ENCODE assay signal across 8 cellular contexts in the genomic region with DNA sequence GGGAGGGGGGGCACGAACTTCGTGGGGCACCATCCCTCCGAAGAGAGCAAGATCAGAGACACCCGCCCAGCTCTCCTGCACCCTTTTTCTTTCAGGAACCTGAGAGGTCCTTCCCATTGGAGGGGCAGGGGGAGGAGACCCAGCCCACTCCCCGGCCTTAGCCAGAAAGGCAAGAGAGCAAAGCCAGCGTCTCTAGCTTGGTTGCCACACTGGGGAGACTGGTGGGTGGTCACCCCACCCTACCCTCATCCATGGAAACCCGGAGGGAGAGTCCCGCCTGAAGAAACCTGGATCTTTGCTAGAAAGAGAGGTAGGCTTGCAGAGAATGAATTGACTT. TPM values are rescaled to one million over a fixed set of nuclear protein-coding genes. Genes with fewer than 3 reads are reported as not detected.
DNase-seq lines count a peak whose midpoint lies in the region; ATAC-seq, FAIRE-seq and TF ChIP-seq lines count a peak whose summit lies in the region.

No MANE protein-coding gene starts in this region.

- no peak for FAIRE-seq in keratinocyte (lab: Jason Lieb, UNC)

- H3K79me2 ChIP-seq in keratinocyte (ENCODE audit: control insufficient read depth, insufficient read depth, low read length) = peaks cover 51% of the 10 kb centered on the region

- 0 to 2% (median 0%) methylated on average over 6 to 8 of the region's 8 CpGs for WGBS in adrenal gland, 4 donors

- H3K27me3 ChIP-seq in adrenal gland = no peaks in the 10 kb centered on the region
- no peaks in the 10 kb centered on the region for H3K27me3 ChIP-seq in keratinocyte (ENCODE audit: control insufficient read depth, extremely low read depth, insufficient read depth, low read length)

- ATAC-seq in activated T-cell treated with anti-CD3 and anti-CD28 coated beads, Interleukin-2, amount 50 U/mL, for 72 hours (replicated peaks in 1 of 2) = peak in 1 of 2 donors; percentile 1
- ATAC-seq in GM18861 (IDR thresholded peaks at IDR 0.05; ENCODE audit: unreplicated experiment) (no peak), HG02938 (IDR thresholded peaks at IDR 0.05; ENCODE audit: unreplicated experiment) (no peak)

- dilution Hi-C loops in keratinocyte (cut with MboI; ENCODE audit: extremely low pct_ligation_motif_present, low sequenced_read_pairs) = no loop called here

- H3K27ac ChIP-seq in adrenal gland (peak overlapping the region; percentile 48 to 89 (median 79)), keratinocyte (ENCODE audit: control insufficient read depth, insufficient read depth, low read length) (peak overlapping the region; percentile 88), temporal lobe (ENCODE audit: low read depth, low read length) (peak overlapping the region; percentile 56)

- H3K36me3 ChIP-seq in adrenal gland (replicated peaks in 1 of 2) (no peaks in the 10 kb centered on the region), keratinocyte (ENCODE audit: control insufficient read depth in 2 of 2, extremely low read depth in 1 of 2, insufficient read depth in 2 of 2, low read length in 2 of 2) (peaks cover 0 to 1% of the 10 kb centered on the region in 2 experiments)

- H3K36me3 Mint-ChIP-seq in activated T-cell treated with anti-CD3 and anti-CD28 coated beads, Interleukin-2, amount 50 U/mL, for 72 hours (ENCODE audit: insufficient read depth in 2 of 2) = peaks cover 0 to 12% of the 10 kb centered on the region in 2 donors

- peak overlapping the region; percentile 77 for H3K4me2 ChIP-seq in keratinocyte (ENCODE audit: control insufficient read depth, extremely low read depth, insufficient read depth, low read depth, low read length)

- peak in 1 of 2 donors; percentile 38 for TF ChIP-seq POLR2A in adrenal gland (IDR thresholded peaks at IDR 0.05)

- H3K9ac ChIP-seq in keratinocyte (ENCODE audit: control insufficient read depth, extremely low read depth, insufficient read depth, low read length) = peak overlapping the region; percentile 89

- no peak for DNase-seq in activated T-cell treated with anti-CD3 and anti-CD28 coated beads, Interleukin-2, amount 50 U/mL, for 72 hours
- DNase-seq in activated T-cell treated with anti-CD3 and anti-CD28 coated beads, Interleukin-2, amount 50 U/mL, for 48 hours = no peak
- DNase-seq in adrenal gland (peak in 1 of 7 donors; percentile 41), keratinocyte (ENCODE audit: low read depth, low spot score) (no peak), dedifferentiated amniotic fluid mesenchymal stem cell (ENCODE audit: extremely low spot score) (no peak)

- H3K4me3 ChIP-seq in adrenal gland (peak overlapping the region; percentile 35 to 78 (median 46)), keratinocyte (ENCODE audit: control insufficient read depth in 2 of 3, extremely low read depth in 1 of 3, insufficient read depth in 2 of 3, low read depth in 1 of 3, low read length in 3 of 3) (peak overlapping the region; percentile 75 to 99 (median 97))

- TF ChIP-seq CTCF in adrenal gland (IDR thresholded peaks at IDR 0.05) (no peak), keratinocyte (optimal IDR thresholded peaks at IDR 0.05 in 1 of 3, IDR thresholded peaks at IDR 0.05 in 1 of 3, conservative IDR thresholded peaks at IDR 0.05 in 1 of 3; ENCODE audit: extremely low read depth in 1 of 3, insufficient read depth in 2 of 3, low read length in 3 of 3) (no peak)

- H3K9me1 ChIP-seq in keratinocyte (ENCODE audit: control insufficient read depth, extremely low read depth, insufficient read depth, low read length) = peaks cover 6% of the 10 kb centered on the region

- H3K27ac Mint-ChIP-seq in activated T-cell treated with anti-CD3 and anti-CD28 coated beads, Interleukin-2, amount 50 U/mL, for 72 hours = no peak overlapping the region

- peak overlapping the region; percentile 95 for H3K4me3 Mint-ChIP-seq in activated T-cell treated with anti-CD3 and anti-CD28 coated beads, Interleukin-2, amount 50 U/mL, for 72 hours

- intact Hi-C loops in adrenal gland (cut with DNase I) = loop anchor here (5.0 to 10.0 kb wide), 2 partner anchors 65 to 122 kb away; no protein-coding TSS in a partner anchor

- H3K4me1 ChIP-seq in adrenal gland (replicated peaks in 1 of 2) (peaks cover 39 to 46% of the 10 kb centered on the region in 2 donors), keratinocyte (ENCODE audit: control insufficient read depth, extremely low read depth, insufficient read depth, low read length) (peaks cover 38% of the 10 kb centered on the region)

- no peaks in the 10 kb centered on the region for H3K9me3 Mint-ChIP-seq in activated T-cell treated with anti-CD3 and anti-CD28 coated beads, Interleukin-2, amount 50 U/mL, for 72 hours

- H3K27me3 Mint-ChIP-seq in activated T-cell treated with anti-CD3 and anti-CD28 coated beads, Interleukin-2, amount 50 U/mL, for 72 hours (ENCODE audit: low read depth) = no peaks in the 10 kb centered on the region

- no peaks in the 10 kb centered on the region for H3K9me3 ChIP-seq in adrenal gland (replicated peaks in 1 of 3)
- no peaks in the 10 kb centered on the region for H3K9me3 ChIP-seq in keratinocyte (ENCODE audit: control insufficient read depth, low read depth, low read length)

- peak overlapping the region; percentile 24 for H2AFZ ChIP-seq in keratinocyte (ENCODE audit: control insufficient read depth, low read length)

- peaks cover 87% of the 10 kb centered on the region for H3K4me1 Mint-ChIP-seq in activated T-cell treated with anti-CD3 and anti-CD28 coated beads, Interleukin-2, amount 50 U/mL, for 72 hours (ENCODE audit: low read depth)

- H4K20me1 ChIP-seq in keratinocyte (ENCODE audit: control insufficient read depth, extremely low read depth, insufficient read depth, low read length) = no peaks in the 10 kb centered on the region

RNA-seq across cellular contexts. Expression of gene ATP2B4, which starts 0.2 kb away (rescaled TPM):
- total RNA-seq in activated T-cell treated with anti-CD3 and anti-CD28 coated beads, Interleukin-2, amount 50 U/mL, for 72 hours = 10 to 100 TPM; 34.1 to 65.5 TPM
- 100 to 1,000 TPM in 4 of 8 donors, 10 to 100 TPM in 4; 88.2 to 120 (median 102) TPM for total RNA-seq in adrenal gland
- polyA plus RNA-seq in adrenal gland = 100 to 1,000 TPM in 1 of 3 donors, 10 to 100 TPM in 2; 38.5 to 161 (median 42.8) TPM
- polyA plus RNA-seq in keratinocyte = 76.9 to 112 TPM (median 84.8 TPM) in 3 replicates
- 27.7 TPM for polyA plus RNA-seq in keratinocyte (2011; ENCODE audit: low read depth)
- 26.3 and 45.0 TPM in 2 replicates for polyA plus RNA-seq in keratinocyte (2011; cell fraction: cytosol; rRNA removed)
- 201 and 208 TPM in 2 replicates for polyA plus RNA-seq in keratinocyte (2011; cell fraction: nucleus; rRNA removed)
- polyA plus RNA-seq in keratinocyte (2012; ENCODE audit: low replicate concordance) = 61.6 and 86.8 TPM in 2 replicates
- polyA minus RNA-seq in keratinocyte = 144 to 335 TPM (median 224 TPM) in 3 replicates
- 83.3 TPM for polyA minus RNA-seq in keratinocyte (2011; cell fraction: cytosol; rRNA and poly(A)+ RNA removed)
- 266 and 461 TPM in 2 replicates for polyA minus RNA-seq in keratinocyte (2011; cell fraction: nucleus; rRNA and poly(A)+ RNA removed)
- 38.4 TPM for total RNA-seq in temporal lobe
